Comparison of ENCODE assay signal across 29 cellular contexts in genomic region chr7:109331423-109331822, GRCh38.
"Had no signal": no experiment of that assay in that cellular context is flagged by ENCODE, and none has a peak within 500 bp of the region (broad histone marks: within the 10 kb centered on the region; RNA-seq: fewer than 3 reads in every experiment).

No MANE protein-coding gene starts in this region.

- H3K4me1 ChIP-seq: gastrocnemius medialis, heart left ventricle had no signal

- H3K9me3 ChIP-seq: gastrocnemius medialis had no signal

- H3K27ac ChIP-seq: brain microvascular endothelial cell, coronary artery, dorsolateral prefrontal cortex, gastrocnemius medialis, heart left ventricle had no signal

- H3K36me3 ChIP-seq: brain microvascular endothelial cell, gastrocnemius medialis, heart left ventricle had no signal

- ATAC-seq: activated CD4-positive, alpha-beta T cell treated with anti-CD3 and anti-CD28 coated beads for 36 hours; activated CD8-positive, alpha-beta memory T cell treated with anti-CD3 and anti-CD28 coated beads, Interleukin-2, amount 10 ng/mL, durations not matched to agents 7 days and 5 days; activated CD8-positive, alpha-beta T cell treated with anti-CD3 and anti-CD28 coated beads, Interleukin-2, amount 10 ng/mL, durations not matched to agents 7 days and 5 days; activated naive CD4-positive, alpha-beta T cell treated with anti-CD3 and anti-CD28 coated beads, Interleukin-2, amount 50 U/mL, for 72 hours; esophagus mucosa; gastrocnemius medialis; heart left ventricle; T-helper 17 cell had no signal

- DNase-seq: activated CD4-positive, alpha-beta memory T cell treated with anti-CD3 and anti-CD28 coated beads for 36 hours; activated CD4-positive, alpha-beta T cell treated with anti-CD3 and anti-CD28 coated beads for 36 hours; activated CD4-positive, alpha-beta T cell treated with anti-CD3 and anti-CD28 coated beads, Interleukin-2, amount 10 ng/mL, durations not matched to agents 24 days and 14 days; activated CD4-positive, CD25-positive, alpha-beta regulatory T cell; activated CD4-positive, CD25-positive, alpha-beta regulatory T cell treated with anti-CD3 and anti-CD28 coated beads, Interleukin-2, amount 50 U/mL, for 72 hours; activated CD8-positive, alpha-beta memory T cell treated with anti-CD3 and anti-CD28 coated beads, Interleukin-2, amount 10 ng/mL, durations not matched to agents 7 days and 5 days; activated CD8-positive, alpha-beta memory T cell treated with anti-CD3 and anti-CD28 coated beads, Interleukin-2, amount 50 U/mL, for 4 hours; activated CD8-positive, alpha-beta T cell treated with anti-CD3 and anti-CD28 coated beads, Interleukin-2, amount 10 ng/mL, durations not matched to agents 7 days and 5 days; activated gamma-delta T cell; activated naive CD4-positive, alpha-beta T cell; activated naive CD4-positive, alpha-beta T cell treated with anti-CD3 and anti-CD28 coated beads, Interleukin-2, amount 10 ng/mL, durations not matched to agents 7 days and 5 days; activated naive CD8-positive, alpha-beta T cell treated with anti-CD3 and anti-CD28 coated beads, Interleukin-2, amount 10 ng/mL, durations not matched to agents 7 days and 5 days; activated T-cell treated with anti-CD3 and anti-CD28 coated beads, Interleukin-2, amount 50 U/mL, for 1 hour; activated T-cell treated with anti-CD3 and anti-CD28 coated beads, Interleukin-2, amount 50 U/mL, for 48 hours; brain microvascular endothelial cell; dorsolateral prefrontal cortex; effector memory CD4-positive, alpha-beta T cell; endodermal cell; foreskin fibroblast; gastrocnemius medialis; glutamatergic neuron; heart left ventricle; T-helper 1 cell; T-helper 17 cell had no signal

- FAIRE-seq: astrocyte, bronchial epithelial cell had no signal

- H3K4me3 ChIP-seq: coronary artery, dorsolateral prefrontal cortex, gastrocnemius medialis, heart left ventricle had no signal

- H3K27me3 ChIP-seq: brain microvascular endothelial cell, dorsolateral prefrontal cortex, gastrocnemius medialis, heart left ventricle had no signal
